15 cellular contexts compared by ENCODE assay signal in the genomic region with DNA sequence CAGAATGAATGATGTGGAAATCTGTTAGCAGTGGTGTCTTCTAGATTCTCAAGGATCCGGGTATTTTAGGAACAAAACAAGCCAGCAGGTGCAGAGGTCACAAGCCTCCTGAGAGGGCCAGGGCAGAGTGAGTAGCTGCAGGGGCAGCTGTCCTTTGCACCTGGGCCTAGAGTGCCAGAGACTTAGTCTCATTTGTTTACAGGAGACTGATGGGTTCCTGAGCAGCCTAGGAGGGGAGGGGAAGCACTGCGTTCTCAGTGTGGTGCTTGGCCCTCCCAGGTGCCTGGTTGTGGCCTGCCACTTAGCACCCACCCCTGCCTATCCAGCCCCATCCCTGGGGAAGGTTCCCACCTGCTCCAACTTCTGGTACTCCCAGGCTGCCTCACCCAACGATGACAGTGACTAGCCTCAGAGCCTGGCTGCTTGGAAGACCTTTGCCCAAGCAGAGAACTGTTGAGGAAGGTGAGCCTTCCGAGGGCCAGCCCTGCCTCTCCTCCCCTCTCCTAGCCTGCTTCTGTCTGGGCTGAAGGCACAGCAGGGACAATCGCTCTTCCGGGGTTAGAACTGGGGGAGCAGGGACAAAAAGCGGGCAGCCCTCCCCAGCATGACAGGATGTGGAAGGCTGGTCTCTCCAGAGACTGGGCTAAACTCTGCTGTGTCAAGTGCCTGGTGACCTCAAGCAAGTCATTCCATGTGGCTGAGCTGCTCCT. TPM values are rescaled to one million over a fixed set of nuclear protein-coding genes. Genes with fewer than 3 reads are reported as not detected.
A peak's percentile ranks its signal among the peaks of the same experiment; 100 is the strongest.
DNase-seq lines count a peak whose midpoint lies in the region; ATAC-seq and TF ChIP-seq lines count a peak whose summit lies in the region.
"Had no signal": no experiment of that assay in that cellular context is flagged by ENCODE, and none has a peak within 500 bp of the region (broad histone marks: within the 10 kb centered on the region; RNA-seq: fewer than 3 reads in every experiment).

No MANE protein-coding gene starts in this region.

- H3K9me3 ChIP-seq in mucosa of descending colon = no peaks in the 10 kb centered on the region

- no peak overlapping the region for H3K4me3 Mint-ChIP-seq in WTC11
- no peak overlapping the region for H3K4me3 Mint-ChIP-seq in activated naive CD4-positive, alpha-beta T cell treated with anti-CD3 and anti-CD28 coated beads for 36 hours
- H3K4me3 Mint-ChIP-seq: T-cell had no signal

- H3K36me3 Mint-ChIP-seq in WTC11 = no peaks in the 10 kb centered on the region; the same call in 1 of the 2 replicates
- H3K36me3 Mint-ChIP-seq in activated naive CD4-positive, alpha-beta T cell treated with anti-CD3 and anti-CD28 coated beads for 36 hours (ENCODE audit: low read depth) = no peaks in the 10 kb centered on the region

- TF ChIP-seq CTCF in WTC11 (IDR thresholded peaks at IDR 0.05) = no peak
- TF ChIP-seq CTCF in mucosa of descending colon (IDR thresholded peaks at IDR 0.05) = no peak

- H3K4me1 Mint-ChIP-seq in WTC11 = peaks cover 84% of the 10 kb centered on the region
- H3K4me1 Mint-ChIP-seq in activated naive CD4-positive, alpha-beta T cell treated with anti-CD3 and anti-CD28 coated beads for 36 hours (ENCODE audit: low read depth) = no peaks in the 10 kb centered on the region

- no peaks in the 10 kb centered on the region for H3K4me1 ChIP-seq in mucosa of descending colon (ENCODE audit: low read depth)

- ATAC-seq in Right ventricle myocardium inferior (no peak), WTC11 (no peak), mucosa of descending colon (peak; percentile 43), HG03565 (IDR thresholded peaks at IDR 0.05; ENCODE audit: unreplicated experiment) (no peak)
- ATAC-seq: T-cell had no signal

- H3K36me3 ChIP-seq in mucosa of descending colon (ENCODE audit: low read depth) = no peaks in the 10 kb centered on the region

- peak; percentile 60 for DNase-seq in cardiac septum (ENCODE audit: low spot score)
- DNase-seq in Right ventricle myocardium inferior (ENCODE audit: missing footprints) = no peak
- peak; percentile 7 for DNase-seq in WTC11 (ENCODE audit: low spot score)
- DNase-seq in mucosa of descending colon = peak in 1 of 3 donors; percentile 30
- no peak for DNase-seq in ureter (ENCODE audit: low spot score)
- no peak for DNase-seq in activated naive CD4-positive, alpha-beta T cell treated with anti-CD3 and anti-CD28 coated beads for 36 hours
- no peak for DNase-seq in cerebellar cortex (ENCODE audit: low spot score)
- DNase-seq: activated naive CD4-positive, alpha-beta T cell; dermis blood vessel endothelial cell; erythroblast; NCI-H2107; NCI-H774; nephron progenitor cell; T-cell had no signal

- no peaks in the 10 kb centered on the region for H3K9me3 Mint-ChIP-seq in WTC11
- no peaks in the 10 kb centered on the region for H3K9me3 Mint-ChIP-seq in activated naive CD4-positive, alpha-beta T cell treated with anti-CD3 and anti-CD28 coated beads for 36 hours
- H3K9me3 Mint-ChIP-seq: nephron progenitor cell, T-cell had no signal

- peak overlapping the region; percentile 27 for H3K27ac Mint-ChIP-seq in WTC11
- H3K27ac Mint-ChIP-seq in activated naive CD4-positive, alpha-beta T cell treated with anti-CD3 and anti-CD28 coated beads for 36 hours = no peak overlapping the region
- H3K27ac Mint-ChIP-seq: nephron progenitor cell, T-cell had no signal

- POLR2A ChIA-PET in WTC11 (lab: Charles Lee) = no interaction called here

- no peak overlapping the region for H3K4me3 ChIP-seq in mucosa of descending colon

- H3K27me3 Mint-ChIP-seq in WTC11 (ENCODE audit: low read depth) = peaks cover 6% of the 10 kb centered on the region; the same call in 1 of the 2 replicates
- H3K27me3 Mint-ChIP-seq in activated naive CD4-positive, alpha-beta T cell treated with anti-CD3 and anti-CD28 coated beads for 36 hours (ENCODE audit: low read depth) = no peaks in the 10 kb centered on the region
- H3K27me3 Mint-ChIP-seq: T-cell had no signal

- CTCF ChIA-PET in WTC11 (lab: Charles Lee) = interaction anchor here (0.6 to 1.1 kb wide), 3 partner anchors 67 to 198 kb away, joined by 3 to 5 read pairs (median 3); a partner anchor contains a TSS
- CTCF ChIA-PET in activated naive CD4-positive, alpha-beta T cell treated with anti-CD3 and anti-CD28 coated beads for 36 hours (lab: Charles Lee) = no interaction called here

- intact Hi-C loops in cardiac septum (cut with DNase I) (loop anchor here (10.0 kb wide), 1 partner anchor 195 kb away; a partner anchor contains a TSS), Right ventricle myocardium inferior (cut with DNase I) (no loop called here), mucosa of descending colon (cut with DNase I, micrococcal nuclease) (loop anchor here in 1 of 2 donors (10.0 kb wide), 1 partner anchor 195 kb away; a partner anchor contains a TSS)
- intact Hi-C loops in activated naive CD4-positive, alpha-beta T cell treated with anti-CD3 and anti-CD28 coated beads for 36 hours (cut with micrococcal nuclease) = loop anchor here (10.0 kb wide), 1 partner anchor 245 kb away; a partner anchor contains a TSS

TF ChIP-seq in WTC11, 78 proteins besides CTCF, POLR2A, EP300 and RAD21 (continues in another document):
- TF ChIP-seq, protein P1, sequence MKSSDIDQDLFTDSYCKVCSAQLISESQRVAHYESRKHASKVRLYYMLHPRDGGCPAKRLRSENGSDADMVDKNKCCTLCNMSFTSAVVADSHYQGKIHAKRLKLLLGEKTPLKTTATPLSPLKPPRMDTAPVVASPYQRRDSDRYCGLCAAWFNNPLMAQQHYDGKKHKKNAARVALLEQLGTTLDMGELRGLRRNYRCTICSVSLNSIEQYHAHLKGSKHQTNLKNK (CRISPR knock-in tag; IDR thresholded peaks at IDR 0.05) = no peak
- TF ChIP-seq, protein P2, sequence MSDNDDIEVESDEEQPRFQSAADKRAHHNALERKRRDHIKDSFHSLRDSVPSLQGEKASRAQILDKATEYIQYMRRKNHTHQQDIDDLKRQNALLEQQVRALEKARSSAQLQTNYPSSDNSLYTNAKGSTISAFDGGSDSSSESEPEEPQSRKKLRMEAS (CRISPR knock-in tag; IDR thresholded peaks at IDR 0.05) = no peak
- TF ChIP-seq, protein P3, sequence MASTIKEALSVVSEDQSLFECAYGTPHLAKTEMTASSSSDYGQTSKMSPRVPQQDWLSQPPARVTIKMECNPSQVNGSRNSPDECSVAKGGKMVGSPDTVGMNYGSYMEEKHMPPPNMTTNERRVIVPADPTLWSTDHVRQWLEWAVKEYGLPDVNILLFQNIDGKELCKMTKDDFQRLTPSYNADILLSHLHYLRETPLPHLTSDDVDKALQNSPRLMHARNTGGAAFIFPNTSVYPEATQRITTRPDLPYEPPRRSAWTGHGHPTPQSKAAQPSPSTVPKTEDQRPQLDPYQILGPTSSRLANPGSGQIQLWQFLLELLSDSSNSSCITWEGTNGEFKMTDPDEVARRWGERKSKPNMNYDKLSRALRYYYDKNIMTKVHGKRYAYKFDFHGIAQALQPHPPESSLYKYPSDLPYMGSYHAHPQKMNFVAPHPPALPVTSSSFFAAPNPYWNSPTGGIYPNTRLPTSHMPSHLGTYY (CRISPR knock-in tag; IDR thresholded peaks at IDR 0.05) = no peak
- TF ChIP-seq FOXJ3 (CRISPR knock-in tag; IDR thresholded peaks at IDR 0.05; ENCODE audit: borderline replicate concordance) = no peak
- TF ChIP-seq, protein P4, sequence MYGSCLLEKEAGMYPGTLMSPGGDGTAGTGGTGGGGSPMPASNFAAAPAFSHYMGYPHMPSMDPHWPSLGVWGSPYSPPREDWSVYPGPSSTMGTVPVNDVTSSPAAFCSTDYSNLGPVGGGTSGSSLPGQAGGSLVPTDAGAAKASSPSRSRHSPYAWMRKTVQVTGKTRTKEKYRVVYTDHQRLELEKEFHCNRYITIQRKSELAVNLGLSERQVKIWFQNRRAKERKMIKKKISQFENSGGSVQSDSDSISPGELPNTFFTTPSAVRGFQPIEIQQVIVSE (CRISPR knock-in tag; IDR thresholded peaks at IDR 0.05; ENCODE audit: borderline replicate concordance) = no peak
- no peak for TF ChIP-seq ZNF416 (CRISPR knock-in tag; IDR thresholded peaks at IDR 0.05)
- no peak for TF ChIP-seq ZNF671 (CRISPR knock-in tag; IDR thresholded peaks at IDR 0.05)
- no peak for TF ChIP-seq MYBL2 (CRISPR knock-in tag; IDR thresholded peaks at IDR 0.05)
- TF ChIP-seq RELA (CRISPR knock-in tag; IDR thresholded peaks at IDR 0.05; ENCODE audit: borderline replicate concordance) = no peak
- TF ChIP-seq, protein P5, sequence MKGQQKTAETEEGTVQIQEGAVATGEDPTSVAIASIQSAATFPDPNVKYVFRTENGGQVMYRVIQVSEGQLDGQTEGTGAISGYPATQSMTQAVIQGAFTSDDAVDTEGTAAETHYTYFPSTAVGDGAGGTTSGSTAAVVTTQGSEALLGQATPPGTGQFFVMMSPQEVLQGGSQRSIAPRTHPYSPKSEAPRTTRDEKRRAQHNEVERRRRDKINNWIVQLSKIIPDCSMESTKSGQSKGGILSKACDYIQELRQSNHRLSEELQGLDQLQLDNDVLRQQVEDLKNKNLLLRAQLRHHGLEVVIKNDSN (CRISPR knock-in tag; IDR thresholded peaks at IDR 0.05) = no peak
- no peak for TF ChIP-seq RORB (CRISPR knock-in tag; IDR thresholded peaks at IDR 0.05)
- no peak for TF ChIP-seq ZNF121 (CRISPR knock-in tag; IDR thresholded peaks at IDR 0.05)
- TF ChIP-seq PRRX2 (CRISPR knock-in tag; IDR thresholded peaks at IDR 0.05) = no peak
- TF ChIP-seq, protein P6, sequence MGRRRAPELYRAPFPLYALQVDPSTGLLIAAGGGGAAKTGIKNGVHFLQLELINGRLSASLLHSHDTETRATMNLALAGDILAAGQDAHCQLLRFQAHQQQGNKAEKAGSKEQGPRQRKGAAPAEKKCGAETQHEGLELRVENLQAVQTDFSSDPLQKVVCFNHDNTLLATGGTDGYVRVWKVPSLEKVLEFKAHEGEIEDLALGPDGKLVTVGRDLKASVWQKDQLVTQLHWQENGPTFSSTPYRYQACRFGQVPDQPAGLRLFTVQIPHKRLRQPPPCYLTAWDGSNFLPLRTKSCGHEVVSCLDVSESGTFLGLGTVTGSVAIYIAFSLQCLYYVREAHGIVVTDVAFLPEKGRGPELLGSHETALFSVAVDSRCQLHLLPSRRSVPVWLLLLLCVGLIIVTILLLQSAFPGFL (CRISPR knock-in tag; IDR thresholded peaks at IDR 0.05; ENCODE audit: borderline replicate concordance) = no peak
- no peak for TF ChIP-seq ZNF396 (CRISPR knock-in tag; IDR thresholded peaks at IDR 0.05; ENCODE audit: borderline replicate concordance)
- TF ChIP-seq HMGA2 (CRISPR knock-in tag; IDR thresholded peaks at IDR 0.05) = no peak

RNA-seq across cellular contexts. Expression of a gene that starts 10.1 kb away (rescaled TPM):
- 0.57 TPM for total RNA-seq in cardiac septum
- total RNA-seq in Right ventricle myocardium inferior = 0.32 TPM
- 2.1 to 2.4 TPM (median 2.3 TPM) in 3 replicates for total RNA-seq in WTC11 (2021)
- total RNA-seq in mucosa of descending colon = 1 to 10 TPM; 1.5 to 1.7 (median 1.7) TPM
- total RNA-seq in ureter = 5.0 TPM
- under 1 TPM; 0.17 to 0.20 TPM for total RNA-seq in activated naive CD4-positive, alpha-beta T cell treated with anti-CD3 and anti-CD28 coated beads for 36 hours

Comparison
In these comparisons a context has a peak if more than half of its experiments do, and no peak if none do; other contexts are left out.
1. DNase-seq: peak in cardiac septum (single experiment) and WTC11 (single experiment); none in Right ventricle myocardium inferior (single experiment), ureter (single experiment), activated naive CD4-positive, alpha-beta T cell treated with anti-CD3 and anti-CD28 coated beads for 36 hours (single experiment) and cerebellar cortex (single experiment).